ENCODE assay signal across 8 cellular contexts in the genomic region with DNA sequence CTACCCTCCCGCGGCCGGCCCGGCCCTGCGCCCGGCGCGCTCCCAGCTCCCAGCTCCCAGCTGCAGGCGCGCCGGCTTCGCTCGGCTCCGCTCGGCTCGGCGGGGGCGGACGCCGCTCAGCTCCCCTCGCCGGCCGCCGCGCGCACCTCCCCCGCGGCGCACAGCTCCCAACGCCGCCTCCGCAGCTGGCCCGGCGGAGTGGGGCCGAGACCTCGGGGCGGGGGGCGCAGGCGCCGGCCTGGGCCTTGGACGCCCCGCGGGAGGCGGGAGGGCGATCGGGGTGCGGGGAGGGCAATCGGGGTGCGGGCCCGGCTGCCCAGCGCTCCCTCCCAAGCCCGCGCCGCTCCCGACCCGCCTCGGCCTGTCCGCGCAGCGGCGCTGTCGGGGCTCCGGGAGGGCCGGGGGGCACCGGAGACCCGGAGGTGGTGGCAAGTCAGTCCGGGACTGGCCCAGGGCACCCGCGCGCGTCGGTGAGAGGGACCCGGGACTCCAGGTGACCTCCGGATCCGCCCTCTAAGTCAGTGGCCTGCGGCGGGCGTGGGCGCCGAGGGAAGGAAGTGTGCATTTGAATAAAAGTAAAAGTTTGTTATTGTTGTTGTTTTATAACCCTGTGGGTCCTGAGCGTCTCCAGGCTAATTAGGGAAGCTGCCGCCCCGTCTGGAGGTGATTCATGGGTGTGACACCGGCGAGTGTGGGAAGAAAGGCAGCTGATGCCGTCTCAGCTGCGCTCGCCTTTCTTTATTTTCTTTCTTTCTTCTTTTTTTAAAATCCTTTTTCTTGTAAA. TPM values are rescaled to one million over a fixed set of nuclear protein-coding genes. Genes with fewer than 3 reads are reported as not detected.
DNase-seq lines count a peak whose midpoint lies in the region; ATAC-seq and TF ChIP-seq lines count a peak whose summit lies in the region.

A gene with protein sequence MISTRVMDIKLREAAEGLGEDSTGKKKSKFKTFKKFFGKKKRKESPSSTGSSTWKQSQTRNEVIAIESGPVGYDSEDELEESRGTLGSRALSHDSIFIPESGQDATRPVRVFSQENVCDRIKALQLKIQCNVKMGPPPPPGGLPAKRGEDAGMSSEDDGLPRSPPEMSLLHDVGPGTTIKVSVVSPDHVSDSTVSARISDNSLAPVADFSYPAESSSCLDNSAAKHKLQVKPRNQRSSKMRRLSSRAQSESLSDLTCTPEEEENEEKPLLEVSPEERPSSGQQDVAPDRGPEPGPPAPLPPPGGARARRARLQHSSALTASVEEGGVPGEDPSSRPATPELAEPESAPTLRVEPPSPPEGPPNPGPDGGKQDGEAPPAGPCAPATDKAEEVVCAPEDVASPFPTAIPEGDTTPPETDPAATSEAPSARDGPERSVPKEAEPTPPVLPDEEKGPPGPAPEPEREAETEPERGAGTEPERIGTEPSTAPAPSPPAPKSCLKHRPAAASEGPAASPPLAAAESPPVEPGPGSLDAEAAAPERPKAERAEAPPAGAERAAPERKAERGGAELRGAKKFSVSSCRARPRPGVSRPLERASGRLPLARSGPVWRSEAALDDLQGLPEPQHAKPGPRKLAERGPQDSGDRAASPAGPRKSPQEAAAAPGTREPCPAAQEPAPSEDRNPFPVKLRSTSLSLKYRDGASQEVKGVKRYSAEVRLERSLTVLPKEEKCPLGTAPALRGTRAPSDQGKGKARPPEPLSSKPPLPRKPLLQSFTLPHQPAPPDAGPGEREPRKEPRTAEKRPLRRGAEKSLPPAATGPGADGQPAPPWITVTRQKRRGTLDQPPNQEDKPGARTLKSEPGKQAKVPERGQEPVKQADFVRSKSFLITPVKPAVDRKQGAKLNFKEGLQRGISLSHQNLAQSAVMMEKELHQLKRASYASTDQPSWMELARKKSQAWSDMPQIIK (minus strand): TSS at position 93 of the 784 bp plus-strand sequence. CDS start 89,425 bp downstream, outside the sequence.

- peak within 1 kb of the TSS; percentile 72 for H3K4me3 Mint-ChIP-seq in MCF 10A (ENCODE audit: unreplicated experiment)

- no peaks in the 10 kb centered on the region for H3K36me3 ChIP-seq in left lung

- DNase-seq in GM03348 (ENCODE audit: low spot score), result peak; percentile 62
- DNase-seq in NCI-H226, result peak; percentile 33
- DNase-seq in MCF 10A (ENCODE audit: unreplicated experiment), result peak; percentile 39
- DNase-seq in left lung, result peak in 1 of 2 donors; percentile 82
- peak; percentile 18 to 32 for DNase-seq in stimulated activated CD4-positive, alpha-beta T cell treated with anti-CD3 and anti-CD28 coated beads, Interleukin-4, amount 100 ng/mL, for 4 hours
- DNase-seq in GM10248 (ENCODE audit: extremely low spot score), result no peak
- DNase-seq in DMS153 (lab: John Stamatoyannopoulos, UW), result no peak

- ATAC-seq in left lung (peak; percentile 80), GM19463 (IDR thresholded peaks at IDR 0.05; ENCODE audit: unreplicated experiment) (no peak)

- peaks cover 17 to 65% of the 10 kb centered on the region in 2 donors for H3K27me3 ChIP-seq in left lung

- POLR2A ChIA-PET in MCF 10A (lab: Yijun Ruan, JAX), result interaction anchor here (0.7 to 2.8 kb wide), 13 partner anchors 10 to 327 kb away, joined by 3 to 14 read pairs (median 4); no protein-coding TSS in a partner anchor
- POLR2A ChIA-PET in GM10248 (lab: Yijun Ruan, JAX), result no interaction called here

- peaks cover 13% of the 10 kb centered on the region for H3K4me1 Mint-ChIP-seq in MCF 10A (ENCODE audit: insufficient read depth, unreplicated experiment)

- BruUV-seq in MCF 10A (replicated peaks; lab: Mats Ljungman, UMichigan), result no TSS peak

- no peaks in the 10 kb centered on the region for H3K9me3 Mint-ChIP-seq in MCF 10A (ENCODE audit: unreplicated experiment)

- peak within 1 kb of the TSS; percentile 35 to 40 for H3K4me3 ChIP-seq in left lung

- no peaks in the 10 kb centered on the region for H3K27me3 Mint-ChIP-seq in MCF 10A (ENCODE audit: insufficient read depth, unreplicated experiment)

- H3K27ac Mint-ChIP-seq in MCF 10A (ENCODE audit: low read depth, unreplicated experiment), result no peak within 1 kb of the TSS

- CTCF ChIA-PET in MCF 10A (lab: Yijun Ruan, JAX), result interaction anchor here (0.6 to 1.6 kb wide), 14 partner anchors 9 to 272 kb away, joined by 3 to 6 read pairs (median 3); no protein-coding TSS in a partner anchor
- CTCF ChIA-PET in GM10248 (lab: Yijun Ruan, JAX), result no interaction called here

- TF ChIP-seq CTCF in MCF 10A (IDR thresholded peaks at IDR 0.05; ENCODE audit: unreplicated experiment), result peak; percentile 49
- no peak for TF ChIP-seq CTCF in left lung (IDR thresholded peaks at IDR 0.05)
- no peak for TF ChIP-seq CTCF in GM10248 (IDR thresholded peaks at IDR 0.05; ENCODE audit: control extremely low read depth, extremely low read depth, low read depth, missing control alignments)

- H3K4me1 ChIP-seq in left lung, result peaks cover 8 to 18% of the 10 kb centered on the region in 2 donors

- no peak within 1 kb of the TSS for H3K27ac ChIP-seq in left lung

- intact Hi-C loops in MCF 10A (cut with micrococcal nuclease) (loop anchor here (5.0 kb wide), 1 partner anchor 289 kb away; no protein-coding TSS in a partner anchor), left lung (cut with DNase I) (no loop called here)

- H3K36me3 Mint-ChIP-seq in MCF 10A (ENCODE audit: insufficient read depth, unreplicated experiment), result peaks cover 4% of the 10 kb centered on the region

- no peaks in the 10 kb centered on the region for H3K9me3 ChIP-seq in left lung

RNA-seq across cellular contexts. Expression of the gene that starts here (rescaled TPM):
- total RNA-seq in MCF 10A (2022), result 12.9 and 13.0 TPM in 2 replicates
- total RNA-seq in left lung, result 10 to 100 TPM; 14.1 to 15.2 TPM

Comparison
In these comparisons a context has a peak if more than half of its experiments do, and no peak if none do; other contexts are left out.
1. DNase-seq: peak in GM03348 (single experiment), NCI-H226 (single experiment), MCF 10A (single experiment) and stimulated activated CD4-positive, alpha-beta T cell treated with anti-CD3 and anti-CD28 coated beads, Interleukin-4, amount 100 ng/mL, for 4 hours (2 of 2); none in GM10248 (single experiment) and DMS153 (single experiment).